22 cellular contexts compared by ENCODE assay signal in the genomic region with DNA sequence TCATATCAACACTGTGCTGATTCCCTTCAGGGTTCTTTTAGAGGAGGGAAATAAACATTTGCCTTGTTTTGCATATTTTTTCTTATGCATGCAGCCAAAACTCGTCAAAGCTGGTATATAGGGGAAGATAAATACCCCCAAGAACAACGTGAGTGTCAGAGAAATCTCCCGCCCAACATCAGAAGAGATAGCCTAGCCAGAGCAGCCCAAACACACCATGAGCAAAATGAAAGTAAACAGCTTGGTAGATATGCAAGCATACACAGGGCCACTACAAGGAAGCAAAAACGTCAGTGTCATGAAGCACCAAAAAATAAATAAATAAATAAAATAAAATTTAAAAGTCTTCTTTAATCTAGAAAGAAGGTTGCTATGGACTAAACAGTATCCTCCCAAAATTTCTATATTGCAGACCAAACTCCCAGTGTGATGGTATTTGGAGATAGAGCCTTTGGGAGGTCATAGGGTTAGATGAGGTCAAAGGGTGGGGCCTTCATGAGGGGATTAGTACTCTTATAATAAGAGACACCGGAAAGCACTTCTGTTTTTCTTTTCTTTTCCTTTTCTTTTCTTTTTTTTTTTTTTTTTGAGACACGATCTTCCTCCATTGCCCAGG. TPM values are rescaled to one million over a fixed set of nuclear protein-coding genes. Genes with fewer than 3 reads are reported as not detected.
DNase-seq lines count a peak whose midpoint lies in the region; ATAC-seq and TF ChIP-seq lines count a peak whose summit lies in the region.
"Had no signal": no experiment of that assay in that cellular context is flagged by ENCODE, and none has a peak within 500 bp of the region (broad histone marks: within the 10 kb centered on the region; RNA-seq: fewer than 3 reads in every experiment).

No MANE protein-coding gene starts in this region.

- no peaks in the 10 kb centered on the region for H3K79me2 ChIP-seq in Karpas-422 (ENCODE audit: low read length)

- DNase-seq in DMS79 treated with DMSO at 0.1 percent for 48 hours (lab: John Stamatoyannopoulos, UW): peak; percentile 31
- DNase-seq in DMS79 (lab: John Stamatoyannopoulos, UW): no peak
- no peak for DNase-seq in Karpas-422
- peak; percentile 52 for DNase-seq in adipocyte (ENCODE audit: low read depth)
- DNase-seq in left lung: no peak
- no peak for DNase-seq in GM20000 (ENCODE audit: low spot score)
- DNase-seq in foreskin keratinocyte: no peak
- DNase-seq: activated T-cell treated with anti-CD3 and anti-CD28 coated beads, Interleukin-2, amount 50 U/mL, for 24 hours; dermis blood vessel endothelial cell; glutamatergic neuron; immature natural killer cell; NCI-H1694; NCI-H446; PC-3; stimulated activated CD4-positive, alpha-beta T cell treated with anti-CD3 and anti-CD28 coated beads, Interleukin-15, amount 100 ng/mL, for 24 hours; stimulated activated naive CD4-positive, alpha-beta T cell treated with Interleukin-2 at 50 U/mL for 16 hours; upper lobe of left lung had no signal

- H3K9ac ChIP-seq in Karpas-422 (ENCODE audit: low read length) (peak overlapping the region; percentile 35; the same call in 1 of the 2 replicates), adipocyte (ENCODE audit: low read length) (no peak overlapping the region)
- H3K9ac ChIP-seq: BLaER1, neural progenitor cell had no signal

- ATAC-seq in left lung: peak; percentile 42
- ATAC-seq in GM19035 (IDR thresholded peaks at IDR 0.05; ENCODE audit: unreplicated experiment): no peak
- no peak for ATAC-seq in foreskin keratinocyte
- ATAC-seq: activated naive CD4-positive, alpha-beta T cell treated with anti-CD3 and anti-CD28 coated beads, Interleukin-2, amount 50 U/mL, for 72 hours; PC-3 had no signal

- H3K4me2 ChIP-seq in Karpas-422 (ENCODE audit: low read depth, low read length, poor library complexity, severe bottlenecking): peak overlapping the region; percentile 61
- H3K4me2 ChIP-seq: BLaER1, neural progenitor cell had no signal

- no peaks in the 10 kb centered on the region for H4K20me1 ChIP-seq in Karpas-422 (ENCODE audit: insufficient read depth, low read depth, low read length)
- H4K20me1 ChIP-seq: BLaER1 had no signal

- H3K27ac ChIP-seq in Karpas-422 (ENCODE audit: low read length) (no peak overlapping the region), left lung (no peak overlapping the region), foreskin keratinocyte (no peak overlapping the region)
- H3K27ac ChIP-seq: 22Rv1, BLaER1, neural progenitor cell, upper lobe of left lung had no signal

- intact Hi-C loops in left lung (cut with DNase I): no loop called here

- peaks cover 16% of the 10 kb centered on the region for H3K4me1 ChIP-seq in Karpas-422 (ENCODE audit: low read length)
- peaks cover 5% of the 10 kb centered on the region for H3K4me1 ChIP-seq in adipocyte (ENCODE audit: control insufficient read depth, insufficient read depth, low read length)
- no peaks in the 10 kb centered on the region for H3K4me1 ChIP-seq in left lung
- H3K4me1 ChIP-seq in foreskin keratinocyte: peaks cover 6% of the 10 kb centered on the region
- H3K4me1 ChIP-seq: BLaER1, neural progenitor cell, upper lobe of left lung had no signal

- H3K4me3 ChIP-seq in Karpas-422 (ENCODE audit: low read length) (peak overlapping the region; percentile 48; the same call in 1 of the 2 replicates), adipocyte (ENCODE audit: low read length) (no peak overlapping the region), left lung (no peak overlapping the region)
- H3K4me3 ChIP-seq: BLaER1, neural progenitor cell, upper lobe of left lung had no signal

- peak overlapping the region; percentile 33; the same call in 1 of the 2 replicates for H2AFZ ChIP-seq in Karpas-422 (ENCODE audit: low read length)
- H2AFZ ChIP-seq: neural progenitor cell had no signal

- H3K9me3 ChIP-seq in Karpas-422 (ENCODE audit: low read length) (no peaks in the 10 kb centered on the region), adipocyte (ENCODE audit: control insufficient read depth, low read length) (no peaks in the 10 kb centered on the region), left lung (no peaks in the 10 kb centered on the region)
- H3K9me3 ChIP-seq: upper lobe of left lung had no signal

- no peak for TF ChIP-seq CTCF in left lung (IDR thresholded peaks at IDR 0.05)
- no peak for TF ChIP-seq CTCF in GM20000 (IDR thresholded peaks at IDR 0.05; ENCODE audit: extremely low read depth, missing control alignments)
- TF ChIP-seq CTCF in foreskin keratinocyte (conservative IDR thresholded peaks at IDR 0.05): no peak

- H3K36me3 ChIP-seq in Karpas-422 (ENCODE audit: insufficient read depth, low read length) (no peaks in the 10 kb centered on the region), adipocyte (ENCODE audit: control insufficient read depth, insufficient read depth, low read length, severe bottlenecking) (no peaks in the 10 kb centered on the region), left lung (no peaks in the 10 kb centered on the region)
- H3K36me3 ChIP-seq: BLaER1, neural progenitor cell, upper lobe of left lung had no signal

- H3K27me3 ChIP-seq in Karpas-422 (ENCODE audit: low read length) (no peaks in the 10 kb centered on the region), adipocyte (replicated peaks; ENCODE audit: control insufficient read depth, insufficient read depth, low read length) (no peaks in the 10 kb centered on the region), left lung (no peaks in the 10 kb centered on the region), foreskin keratinocyte (no peaks in the 10 kb centered on the region)
- H3K27me3 ChIP-seq: BLaER1, neural progenitor cell, upper lobe of left lung had no signal

- H3K9me2 ChIP-seq in Karpas-422 (replicated peaks; ENCODE audit: insufficient read depth, low read length): no peaks in the 10 kb centered on the region

RNA-seq across cellular contexts. Expression of a gene that starts 22.2 kb away (rescaled TPM):
- 133 and 180 TPM in 2 replicates for total RNA-seq in Karpas-422 (2014; rRNA removed; shearing (Covaris generic); ENCODE audit: low replicate concordance)
- total RNA-seq in left lung: 100 to 1,000 TPM; 164 to 239 TPM
- 192 and 193 TPM in 2 replicates for total RNA-seq in foreskin keratinocyte
- 73.6 and 83.6 TPM in 2 replicates for polyA plus RNA-seq in foreskin keratinocyte

RNA-seq across cellular contexts. Expression of a gene that starts 29.0 kb away (rescaled TPM):
- 94.5 and 113 TPM in 2 replicates for total RNA-seq in Karpas-422 (2014; rRNA removed; shearing (Covaris generic); ENCODE audit: low replicate concordance)
- total RNA-seq in left lung (10 to 100 TPM; 78.8 to 92.9 TPM), foreskin keratinocyte (77.7 and 89.3 TPM in 2 replicates)
- 52.9 and 60.1 TPM in 2 replicates for polyA plus RNA-seq in foreskin keratinocyte

Comparison
In these comparisons a context has a peak if more than half of its experiments do, and no peak if none do; other contexts are left out.
1. DNase-seq: peak in DMS79 treated with DMSO at 0.1 percent for 48 hours (single experiment) and adipocyte (single experiment); none in DMS79 (single experiment), Karpas-422 (single experiment), left lung (0 of 2), GM20000 (single experiment) and foreskin keratinocyte (0 of 2).